ENCODE assay signal across 21 cellular contexts in the genomic region with DNA sequence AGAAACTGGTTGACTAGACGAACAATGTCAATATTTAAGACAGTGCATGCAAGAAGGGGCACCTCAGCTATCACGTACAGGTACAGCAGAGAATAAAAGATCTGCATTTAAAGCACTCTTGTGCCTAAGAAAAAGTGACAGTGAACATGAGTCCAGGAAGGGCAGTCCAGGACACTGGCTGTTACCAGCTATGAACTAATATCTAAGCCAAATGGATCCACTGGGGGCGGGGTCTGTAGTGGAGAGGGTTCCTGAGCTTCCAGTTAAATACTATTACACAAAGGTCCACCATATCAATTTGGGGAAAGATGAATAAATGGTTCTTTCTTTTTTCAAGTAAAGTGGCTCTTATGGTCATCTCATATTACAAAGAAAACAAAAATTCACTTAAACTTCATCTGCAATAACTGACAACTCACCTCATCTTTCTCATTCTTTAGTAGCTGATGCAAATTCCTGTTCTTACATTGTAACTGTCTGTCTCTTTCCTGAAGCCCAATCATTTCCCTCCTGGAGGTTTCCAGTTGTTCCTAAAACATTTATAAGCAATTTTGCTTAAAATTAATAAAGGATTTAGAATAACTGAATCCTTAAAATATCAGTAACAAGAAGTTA. TPM values are rescaled to one million over a fixed set of nuclear protein-coding genes. Genes with fewer than 3 reads are reported as not detected.
DNase-seq lines count a peak whose midpoint lies in the region; ATAC-seq and TF ChIP-seq lines count a peak whose summit lies in the region.
"Had no signal": no experiment of that assay in that cellular context is flagged by ENCODE, and none has a peak within 500 bp of the region (broad histone marks: within the 10 kb centered on the region; RNA-seq: fewer than 3 reads in every experiment).

No MANE protein-coding gene starts in this region.

- H3K4me1 ChIP-seq in adipocyte (ENCODE audit: control insufficient read depth, insufficient read depth, low read length) (peaks cover 5% of the 10 kb centered on the region), osteoblast (ENCODE audit: insufficient read depth, low read length) (peaks cover 17% of the 10 kb centered on the region)
- H3K4me1 ChIP-seq: breast epithelium, suprapubic skin had no signal

- ATAC-seq in GM18502 (IDR thresholded peaks at IDR 0.05; ENCODE audit: poor library complexity, unreplicated experiment): no peak
- ATAC-seq: activated naive CD4-positive, alpha-beta T cell treated with anti-CD3 and anti-CD28 coated beads, Interleukin-2, amount 50 U/mL, for 72 hours; HCT116; naive thymus-derived CD4-positive, alpha-beta T cell had no signal

- no peak overlapping the region for H2AFZ ChIP-seq in osteoblast (ENCODE audit: low read length)

- H3K9me3 ChIP-seq in adipocyte (ENCODE audit: control insufficient read depth, low read length): no peaks in the 10 kb centered on the region
- no peaks in the 10 kb centered on the region for H3K9me3 ChIP-seq in osteoblast (ENCODE audit: low read depth, low read length)
- H3K9me3 ChIP-seq: breast epithelium, suprapubic skin had no signal

- peaks cover 3% of the 10 kb centered on the region for H3K79me2 ChIP-seq in osteoblast (ENCODE audit: insufficient read depth, low read length)

- H3K36me3 ChIP-seq in adipocyte (ENCODE audit: control insufficient read depth, insufficient read depth, low read length, severe bottlenecking) (peaks cover 4% of the 10 kb centered on the region), osteoblast (ENCODE audit: insufficient read depth, low read length) (peaks cover 5% of the 10 kb centered on the region)
- H3K36me3 ChIP-seq: breast epithelium had no signal

- no peaks in the 10 kb centered on the region for H4K20me1 ChIP-seq in osteoblast (ENCODE audit: insufficient read depth, low read length)

- no peaks in the 10 kb centered on the region for H3K27me3 ChIP-seq in adipocyte (replicated peaks; ENCODE audit: control insufficient read depth, insufficient read depth, low read length)
- H3K27me3 ChIP-seq in osteoblast (ENCODE audit: insufficient read depth, low read length): no peaks in the 10 kb centered on the region
- H3K27me3 ChIP-seq: breast epithelium, suprapubic skin had no signal

- peak overlapping the region; percentile 9 for H3K4me2 ChIP-seq in osteoblast (ENCODE audit: insufficient read depth, low read length)

- H3K4me3 ChIP-seq in adipocyte (ENCODE audit: low read length): no peak overlapping the region
- H3K4me3 ChIP-seq in osteoblast (ENCODE audit: insufficient read depth, low read length): no peak overlapping the region
- H3K4me3 ChIP-seq: breast epithelium, lung, suprapubic skin had no signal

- no peak for TF ChIP-seq CTCF in osteoblast (IDR thresholded peaks at IDR 0.05; ENCODE audit: extremely low read depth, low read depth, low read length)

- H3K27ac ChIP-seq in osteoblast (ENCODE audit: low read depth, low read length): no peak overlapping the region
- H3K27ac ChIP-seq: breast epithelium, suprapubic skin had no signal

- no peak overlapping the region for H3K9ac ChIP-seq in adipocyte (ENCODE audit: low read length)

- DNase-seq in NCI-H2196 (lab: John Stamatoyannopoulos, UW; ENCODE audit: unreplicated experiment) (peak; percentile 18), NCI-H2196 treated with DMSO at 0.1 percent for 48 hours (lab: John Stamatoyannopoulos, UW; ENCODE audit: unreplicated experiment) (no peak), NCI-H2029 treated with DMSO at 0.1 percent for 48 hours (lab: John Stamatoyannopoulos, UW) (peak; percentile 31), adipocyte (ENCODE audit: low read depth) (peak; percentile 50), osteoblast (ENCODE audit: insufficient read length, low spot score, missing footprints) (no peak), NCI-H1105 treated with DMSO at 0.1 percent for 48 hours (lab: John Stamatoyannopoulos, UW) (no peak), cerebellar nuclear complex (lab: John Stamatoyannopoulos, UW) (no peak)
- DNase-seq: 8988T; activated CD4-positive, alpha-beta memory T cell treated with anti-CD3 and anti-CD28 coated beads, Interleukin-2, amount 10 ng/mL, durations not matched to agents 7 days and 5 days; activated T-cell treated with anti-CD3 and anti-CD28 coated beads, Interleukin-2, amount 50 U/mL, for 24 hours; immature natural killer cell; MM.1S; naive thymus-derived CD4-positive, alpha-beta T cell; stimulated activated CD4-positive, alpha-beta T cell treated with anti-CD3 and anti-CD28 coated beads, Interleukin-2, amount 100 ng/mL, for 48 hours; T-helper 1 cell had no signal

RNA-seq across cellular contexts. Expression of a gene that starts 24.5 kb away (rescaled TPM):
- total RNA-seq in osteoblast: 10.9 TPM in 2 replicates

Comparison
In these comparisons a context has a peak if more than half of its experiments do, and no peak if none do; other contexts are left out.
1. DNase-seq: peak in NCI-H2196 (single experiment), NCI-H2029 treated with DMSO at 0.1 percent for 48 hours (single experiment) and adipocyte (single experiment); none in NCI-H2196 treated with DMSO at 0.1 percent for 48 hours (single experiment), osteoblast (single experiment), NCI-H1105 treated with DMSO at 0.1 percent for 48 hours (single experiment) and cerebellar nuclear complex (0 of 2).